Comparison of ENCODE assay signal across 13 cellular contexts in genomic region chr5:80864706-80865435, GRCh38.
DNase-seq lines count a peak whose midpoint lies in the region; ATAC-seq, FAIRE-seq and TF ChIP-seq lines count a peak whose summit lies in the region.
"Had no signal": no experiment of that assay in that cellular context is flagged by ENCODE, and none has a peak within 500 bp of the region (broad histone marks: within the 10 kb centered on the region; RNA-seq: fewer than 3 reads in every experiment).

No MANE protein-coding gene starts in this region.

- no peak overlapping the region for H3K4me3 ChIP-seq in lower lobe of right lung
- H3K4me3 ChIP-seq in thyroid gland (replicated peaks in 1 of 3) = no peak overlapping the region
- H3K4me3 ChIP-seq: cardiac muscle cell, heart right ventricle had no signal

- H3K9me3 ChIP-seq in lower lobe of right lung (no peaks in the 10 kb centered on the region), thyroid gland (no peaks in the 10 kb centered on the region)
- H3K9me3 ChIP-seq: heart right ventricle had no signal

- H3K27me3 Mint-ChIP-seq in activated T-cell treated with anti-CD3 and anti-CD28 coated beads, Interleukin-2, amount 50 U/mL, for 72 hours (ENCODE audit: low read depth) = no peaks in the 10 kb centered on the region
- H3K27me3 Mint-ChIP-seq: CD4-positive, alpha-beta memory T cell had no signal

- WGBS in thyroid gland, 2 donors = 91% methylated on average over 3 of the region's 3 CpGs

- peak; percentile 54 for FAIRE-seq in GM12892 (lab: Jason Lieb, UNC)

- H3K9me3 Mint-ChIP-seq in activated T-cell treated with anti-CD3 and anti-CD28 coated beads, Interleukin-2, amount 50 U/mL, for 72 hours = peaks cover 2% of the 10 kb centered on the region in 2 donors
- H3K9me3 Mint-ChIP-seq: CD4-positive, alpha-beta memory T cell had no signal

- H3K36me3 Mint-ChIP-seq in activated T-cell treated with anti-CD3 and anti-CD28 coated beads, Interleukin-2, amount 50 U/mL, for 72 hours (ENCODE audit: insufficient read depth in 2 of 2) = peaks cover 7 to 18% of the 10 kb centered on the region in 2 donors

- DNase-seq in GM12892 (ENCODE audit: insufficient read length) = no peak
- DNase-seq in activated T-cell treated with anti-CD3 and anti-CD28 coated beads, Interleukin-2, amount 50 U/mL, for 72 hours = peak; percentile 34
- no peak for DNase-seq in lower lobe of right lung
- no peak for DNase-seq in NCI-H1048 (lab: John Stamatoyannopoulos, UW)
- no peak for DNase-seq in thyroid gland
- DNase-seq in RKO (ENCODE audit: low spot score) = no peak
- DNase-seq: CD4-positive, alpha-beta memory T cell; heart right ventricle; Karpas-422; NCI-H2227 treated with DMSO at 0.1 percent for 48 hours had no signal

- intact Hi-C loops in lower lobe of right lung (cut with DNase I) = no loop called here
- intact Hi-C loops in thyroid gland (cut with DNase I) = no loop called here

- no peak for TF ChIP-seq CTCF in lower lobe of right lung (IDR thresholded peaks at IDR 0.05)
- no peak for TF ChIP-seq CTCF in thyroid gland (IDR thresholded peaks at IDR 0.05)

- H3K4me1 ChIP-seq in lower lobe of right lung = no peaks in the 10 kb centered on the region
- no peaks in the 10 kb centered on the region for H3K4me1 ChIP-seq in thyroid gland

- no peaks in the 10 kb centered on the region for H3K36me3 ChIP-seq in lower lobe of right lung
- H3K36me3 ChIP-seq in thyroid gland = peaks cover 0 to 4% of the 10 kb centered on the region in 2 donors
- H3K36me3 ChIP-seq: cardiac muscle cell had no signal

- H3K27ac Mint-ChIP-seq in activated T-cell treated with anti-CD3 and anti-CD28 coated beads, Interleukin-2, amount 50 U/mL, for 72 hours = peak overlapping the region; percentile 73

- H3K4me3 Mint-ChIP-seq in activated T-cell treated with anti-CD3 and anti-CD28 coated beads, Interleukin-2, amount 50 U/mL, for 72 hours = peak overlapping the region in 1 of 2 donors; percentile 64
- H3K4me3 Mint-ChIP-seq: CD4-positive, alpha-beta memory T cell had no signal

- H3K4me1 Mint-ChIP-seq in activated T-cell treated with anti-CD3 and anti-CD28 coated beads, Interleukin-2, amount 50 U/mL, for 72 hours (ENCODE audit: low read depth) = peaks cover 77% of the 10 kb centered on the region

- TF ChIP-seq POLR2A in GM12892 (IDR thresholded peaks at IDR 0.05; ENCODE audit: low read depth, low read length) = no peak
- no peak for TF ChIP-seq POLR2A in thyroid gland (IDR thresholded peaks at IDR 0.05)

- no peak overlapping the region for H3K27ac ChIP-seq in lower lobe of right lung
- no peak overlapping the region for H3K27ac ChIP-seq in thyroid gland
- H3K27ac ChIP-seq: cardiac muscle cell, heart right ventricle had no signal

- ATAC-seq in GM18870 (IDR thresholded peaks at IDR 0.05; ENCODE audit: unreplicated experiment) = peak; percentile 72
- peak; percentile 57 for ATAC-seq in HG02798 (IDR thresholded peaks at IDR 0.05; ENCODE audit: poor library complexity, unreplicated experiment)
- peak; percentile 81 to 85 for ATAC-seq in activated T-cell treated with anti-CD3 and anti-CD28 coated beads, Interleukin-2, amount 50 U/mL, for 72 hours (replicated peaks in 1 of 2)
- no peak for ATAC-seq in lower lobe of right lung
- ATAC-seq: heart right ventricle had no signal

- H3K27me3 ChIP-seq in lower lobe of right lung (ENCODE audit: low read depth) = no peaks in the 10 kb centered on the region
- no peaks in the 10 kb centered on the region for H3K27me3 ChIP-seq in thyroid gland
- H3K27me3 ChIP-seq: cardiac muscle cell, heart right ventricle had no signal

Comparison
In these comparisons a context has a peak if more than half of its experiments do, and no peak if none do; other contexts are left out.
1. DNase-seq: peak in activated T-cell treated with anti-CD3 and anti-CD28 coated beads, Interleukin-2, amount 50 U/mL, for 72 hours (2 of 2); none in GM12892 (single experiment), lower lobe of right lung (single experiment), NCI-H1048 (single experiment), thyroid gland (0 of 2) and RKO (single experiment).
2. ATAC-seq: peak in GM18870 (single experiment), HG02798 (single experiment) and activated T-cell treated with anti-CD3 and anti-CD28 coated beads, Interleukin-2, amount 50 U/mL, for 72 hours (2 of 2); none in lower lobe of right lung (0 of 2).